In the genomic region with DNA sequence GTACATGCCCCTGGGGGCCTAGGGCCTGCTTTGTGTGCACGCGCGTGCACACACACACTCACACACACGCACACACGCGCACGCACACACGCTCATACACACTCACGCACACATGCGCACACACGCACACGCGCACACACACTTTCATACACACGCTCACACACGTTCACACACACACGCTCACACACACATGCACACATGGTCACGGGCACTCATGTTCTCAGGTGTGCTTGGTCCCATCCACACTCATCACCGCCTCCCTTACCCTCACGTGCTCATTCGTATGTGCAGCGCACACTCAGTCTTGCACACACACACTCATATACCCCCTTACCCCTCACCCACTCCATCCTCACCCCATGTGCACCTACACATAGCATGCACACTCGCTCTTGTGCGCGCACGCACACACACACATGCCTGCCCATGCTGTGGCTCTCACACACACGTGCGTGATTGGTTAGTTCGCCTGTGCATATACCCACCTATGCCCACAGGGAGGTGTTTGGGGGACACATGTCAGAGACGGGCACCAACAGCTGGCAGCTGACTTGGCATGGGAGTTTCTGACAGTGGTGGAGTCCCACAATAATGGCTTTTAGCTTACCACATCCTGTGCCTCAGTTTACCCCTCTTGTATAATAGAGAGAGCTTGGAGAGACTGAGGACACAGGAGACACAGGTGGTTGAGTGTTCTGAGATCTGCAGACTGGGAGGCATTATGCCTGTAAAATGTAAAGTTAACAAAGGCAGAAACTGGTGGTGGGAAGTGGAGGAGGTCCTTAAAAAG, we compare ENCODE assay signal across 1 cellular context.
TF ChIP-seq lines count a peak whose summit lies in the region.

No MANE protein-coding gene starts in this region.

TF ChIP-seq in H1, 55 proteins besides CTCF, POLR2A, EP300 and RAD21:
- no peak for TF ChIP-seq KDM1A (IDR thresholded peaks at IDR 0.05; ENCODE audit: borderline replicate concordance, low read length)
- TF ChIP-seq CHD1 (IDR thresholded peaks at IDR 0.05; ENCODE audit: low read depth, low read length) = no peak
- TF ChIP-seq SP1 (IDR thresholded peaks at IDR 0.05; ENCODE audit: low read depth, low read length) = no peak
- TF ChIP-seq SUZ12 (IDR thresholded peaks at IDR 0.05; ENCODE audit: low read length) = no peak
- no peak for TF ChIP-seq BACH1 (IDR thresholded peaks at IDR 0.05; ENCODE audit: low read length)
- TF ChIP-seq FOSL1 (IDR thresholded peaks at IDR 0.05; ENCODE audit: insufficient read depth, low read depth, low read length) = no peak
- no peak for TF ChIP-seq SIX5 (IDR thresholded peaks at IDR 0.05; ENCODE audit: low read depth, low read length)
- no peak for TF ChIP-seq CBX8 (IDR thresholded peaks at IDR 0.05; ENCODE audit: borderline replicate concordance, low read depth, low read length)
- no peak for TF ChIP-seq POU5F1 (IDR thresholded peaks at IDR 0.05; ENCODE audit: low read depth, low read length)
- no peak for TF ChIP-seq SP4 (IDR thresholded peaks at IDR 0.05; ENCODE audit: low read length)
- no peak for TF ChIP-seq KDM4A (IDR thresholded peaks at IDR 0.05; ENCODE audit: low read depth, low read length, severe bottlenecking)
- TF ChIP-seq NRF1 (IDR thresholded peaks at IDR 0.05; ENCODE audit: low read depth, low read length) = no peak
- no peak for TF ChIP-seq SRF (IDR thresholded peaks at IDR 0.05; ENCODE audit: low read depth, low read length)
- no peak for TF ChIP-seq CREB1 (IDR thresholded peaks at IDR 0.05)
- TF ChIP-seq CHD2 (IDR thresholded peaks at IDR 0.05; ENCODE audit: low read length) = no peak
- TF ChIP-seq, protein P1, sequence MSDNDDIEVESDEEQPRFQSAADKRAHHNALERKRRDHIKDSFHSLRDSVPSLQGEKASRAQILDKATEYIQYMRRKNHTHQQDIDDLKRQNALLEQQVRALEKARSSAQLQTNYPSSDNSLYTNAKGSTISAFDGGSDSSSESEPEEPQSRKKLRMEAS (IDR thresholded peaks at IDR 0.05) = no peak
- TF ChIP-seq TBP (IDR thresholded peaks at IDR 0.05; ENCODE audit: low read depth, low read length) = no peak
- no peak for TF ChIP-seq NANOG (IDR thresholded peaks at IDR 0.05; ENCODE audit: insufficient read depth, low read depth, low read length, poor library complexity, severe bottlenecking)
- TF ChIP-seq RNF2 (IDR thresholded peaks at IDR 0.05; ENCODE audit: borderline replicate concordance, low read depth, low read length, missing control alignments, poor library complexity, severe bottlenecking) = no peak
TF ChIP-seq in H1: peak in this region for 0.
